Comparison of ENCODE assay signal across 23 cellular contexts in the genomic region with DNA sequence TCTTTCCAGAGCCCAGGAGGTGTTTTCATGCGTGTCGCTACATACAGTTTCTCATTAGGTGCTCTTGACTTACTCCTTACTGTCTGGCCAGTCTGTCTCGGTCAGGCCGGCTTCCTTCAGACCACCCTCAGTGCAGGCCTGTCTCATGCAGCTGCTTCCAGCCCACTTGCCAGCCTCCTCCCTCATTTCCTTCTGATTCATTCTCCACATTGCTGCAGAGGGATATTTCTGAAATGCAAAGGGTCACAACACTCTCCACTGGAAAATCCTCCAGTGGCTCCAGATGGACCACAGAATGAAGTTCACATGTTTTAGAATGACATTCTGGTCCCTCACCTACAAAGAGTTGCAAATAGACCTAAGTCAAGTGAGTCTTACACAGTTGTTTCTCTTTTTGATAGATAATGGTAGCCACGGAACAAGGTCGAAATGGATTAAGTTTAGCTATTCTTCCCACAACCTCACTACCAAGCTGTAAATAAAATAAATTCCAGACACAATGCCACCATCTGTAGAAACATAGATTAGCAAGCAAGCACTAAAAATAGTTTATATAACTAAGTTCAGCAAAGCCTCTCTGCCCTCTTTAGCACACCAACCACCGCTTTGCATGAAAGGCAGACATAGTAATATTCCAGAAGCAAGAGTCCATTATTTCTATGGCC.
DNase-seq lines count a peak whose midpoint lies in the region; ATAC-seq and TF ChIP-seq lines count a peak whose summit lies in the region.
"Had no signal": no experiment of that assay in that cellular context is flagged by ENCODE, and none has a peak within 500 bp of the region (broad histone marks: within the 10 kb centered on the region; RNA-seq: fewer than 3 reads in every experiment).

No MANE protein-coding gene starts in this region.

- 59 to 60% methylated on average over 7 of the region's 7 CpGs for WGBS in testis, 2 donors

- TF ChIP-seq CTCF in RWPE1 (conservative IDR thresholded peaks at IDR 0.05; ENCODE audit: low read depth) (no peak), testis (IDR thresholded peaks at IDR 0.05) (no peak)

- CTCF ChIA-PET in RWPE1 (lab: Yijun Ruan, JAX), result no interaction called here

- POLR2A ChIA-PET in RWPE1 (lab: Yijun Ruan, JAX; ENCODE audit: low non-redundant PET), result no interaction called here

- H3K27ac ChIP-seq in RWPE1, result 0 out of 2 replicates have a peak overlapping the region, but pooled peaks have one; percentile 3
- H3K27ac ChIP-seq in testis, result peak overlapping the region; percentile 2 to 26
- H3K27ac ChIP-seq: body of pancreas had no signal

- H3K4me1 ChIP-seq in testis, result no peaks in the 10 kb centered on the region
- H3K4me1 ChIP-seq: body of pancreas had no signal

- H3K4me3 ChIP-seq in testis, result no peak overlapping the region
- H3K4me3 ChIP-seq: body of pancreas, lung had no signal

- no peaks in the 10 kb centered on the region for H3K27me3 ChIP-seq in testis
- H3K27me3 ChIP-seq: body of pancreas had no signal

- H3K9me3 ChIP-seq in testis, result no peaks in the 10 kb centered on the region
- H3K9me3 ChIP-seq: body of pancreas had no signal

- no peak for TF ChIP-seq POLR2A in testis (IDR thresholded peaks at IDR 0.05)

- intact Hi-C loops in testis (cut with DNase I; ENCODE audit: low total_unique reads), result no loop called here

- H3K36me3 ChIP-seq in testis (ENCODE audit: low read depth, missing control alignments), result no peaks in the 10 kb centered on the region

- no peak for DNase-seq in RWPE1 (ENCODE audit: low spot score)
- DNase-seq in brain pericyte (ENCODE audit: low read depth, low spot score), result peak; percentile 24
- peak; percentile 9 for DNase-seq in left kidney (ENCODE audit: low read depth, low spot score)
- no peak for DNase-seq in testis
- no peak for DNase-seq in HT-29 (ENCODE audit: low spot score)
- DNase-seq in NK-92 (lab: John Stamatoyannopoulos, UW; ENCODE audit: unreplicated experiment), result no peak
- DNase-seq: activated naive CD4-positive, alpha-beta T cell treated with anti-CD3 and anti-CD28 coated beads for 36 hours; activated T-cell treated with anti-CD3 and anti-CD28 coated beads, Interleukin-2, amount 50 U/mL, for 24 hours; body of pancreas; CD4-positive, alpha-beta T cell; cortex of kidney; DMS53; foreskin melanocyte; hippocampal formation; islet precursor cell; NCI-H1048; NCI-H2081; NCI-H446 treated with DMSO at 0.1 percent for 48 hours; nucleus accumbens had no signal

- no peak for ATAC-seq in HG03378 (IDR thresholded peaks at IDR 0.05; ENCODE audit: unreplicated experiment)
- ATAC-seq: activated CD4-positive, CD25-positive, alpha-beta regulatory T cell treated with anti-CD3 and anti-CD28 coated beads, Interleukin-2, amount 50 U/mL, for 24 hours; body of pancreas; SK-N-SH treated with all-trans-retinoic acid at 6 μM for 48 hours had no signal

Comparison
In these comparisons a context has a peak if more than half of its experiments do, and no peak if none do; other contexts are left out.
1. DNase-seq: peak in brain pericyte (single experiment) and left kidney (single experiment); none in RWPE1 (single experiment), testis (single experiment), HT-29 (single experiment) and NK-92 (single experiment).